1 cellular context compared by ENCODE assay signal in the genomic region with DNA sequence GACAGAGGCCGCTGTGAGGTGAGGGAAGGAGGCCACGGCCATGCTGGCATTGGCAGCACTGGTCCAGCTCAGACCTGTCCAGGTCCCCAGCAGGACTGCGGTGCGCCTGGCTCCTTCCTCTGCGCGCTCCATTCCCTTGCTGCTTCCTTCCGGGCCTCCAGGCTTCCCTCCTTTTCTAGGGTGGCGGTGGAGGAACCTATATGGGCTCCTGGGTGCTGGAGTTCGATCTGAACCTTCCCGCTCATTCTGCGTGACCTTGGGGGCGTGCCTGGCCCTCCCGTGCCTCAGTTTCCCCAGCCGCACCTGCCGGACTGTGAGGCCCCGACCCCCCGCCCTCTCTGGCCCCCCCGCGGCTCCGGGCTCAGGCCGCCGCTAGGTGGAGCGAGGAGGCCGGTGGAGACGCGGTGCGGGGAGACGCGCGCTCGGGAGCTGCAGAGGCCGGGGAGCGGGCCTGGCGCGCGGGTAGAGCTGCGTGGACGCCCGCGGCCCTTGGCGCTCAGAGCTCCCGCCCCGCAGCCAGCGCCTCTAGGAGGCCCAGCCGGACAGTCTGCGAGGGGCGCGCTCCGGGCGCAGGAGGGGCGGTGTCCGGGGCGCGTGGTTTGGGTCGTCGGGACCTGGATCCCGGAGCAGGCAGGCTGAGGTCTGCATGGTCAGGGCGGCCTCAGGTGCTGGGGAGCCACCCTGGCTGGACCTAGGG.
TF ChIP-seq lines count a peak whose summit lies in the region.

No MANE protein-coding gene starts in this region.

TF ChIP-seq in HepG2, 621 proteins besides CTCF, POLR2A, EP300 and RAD21 (continued from another document and continues in another):
- TF ChIP-seq, protein P1, sequence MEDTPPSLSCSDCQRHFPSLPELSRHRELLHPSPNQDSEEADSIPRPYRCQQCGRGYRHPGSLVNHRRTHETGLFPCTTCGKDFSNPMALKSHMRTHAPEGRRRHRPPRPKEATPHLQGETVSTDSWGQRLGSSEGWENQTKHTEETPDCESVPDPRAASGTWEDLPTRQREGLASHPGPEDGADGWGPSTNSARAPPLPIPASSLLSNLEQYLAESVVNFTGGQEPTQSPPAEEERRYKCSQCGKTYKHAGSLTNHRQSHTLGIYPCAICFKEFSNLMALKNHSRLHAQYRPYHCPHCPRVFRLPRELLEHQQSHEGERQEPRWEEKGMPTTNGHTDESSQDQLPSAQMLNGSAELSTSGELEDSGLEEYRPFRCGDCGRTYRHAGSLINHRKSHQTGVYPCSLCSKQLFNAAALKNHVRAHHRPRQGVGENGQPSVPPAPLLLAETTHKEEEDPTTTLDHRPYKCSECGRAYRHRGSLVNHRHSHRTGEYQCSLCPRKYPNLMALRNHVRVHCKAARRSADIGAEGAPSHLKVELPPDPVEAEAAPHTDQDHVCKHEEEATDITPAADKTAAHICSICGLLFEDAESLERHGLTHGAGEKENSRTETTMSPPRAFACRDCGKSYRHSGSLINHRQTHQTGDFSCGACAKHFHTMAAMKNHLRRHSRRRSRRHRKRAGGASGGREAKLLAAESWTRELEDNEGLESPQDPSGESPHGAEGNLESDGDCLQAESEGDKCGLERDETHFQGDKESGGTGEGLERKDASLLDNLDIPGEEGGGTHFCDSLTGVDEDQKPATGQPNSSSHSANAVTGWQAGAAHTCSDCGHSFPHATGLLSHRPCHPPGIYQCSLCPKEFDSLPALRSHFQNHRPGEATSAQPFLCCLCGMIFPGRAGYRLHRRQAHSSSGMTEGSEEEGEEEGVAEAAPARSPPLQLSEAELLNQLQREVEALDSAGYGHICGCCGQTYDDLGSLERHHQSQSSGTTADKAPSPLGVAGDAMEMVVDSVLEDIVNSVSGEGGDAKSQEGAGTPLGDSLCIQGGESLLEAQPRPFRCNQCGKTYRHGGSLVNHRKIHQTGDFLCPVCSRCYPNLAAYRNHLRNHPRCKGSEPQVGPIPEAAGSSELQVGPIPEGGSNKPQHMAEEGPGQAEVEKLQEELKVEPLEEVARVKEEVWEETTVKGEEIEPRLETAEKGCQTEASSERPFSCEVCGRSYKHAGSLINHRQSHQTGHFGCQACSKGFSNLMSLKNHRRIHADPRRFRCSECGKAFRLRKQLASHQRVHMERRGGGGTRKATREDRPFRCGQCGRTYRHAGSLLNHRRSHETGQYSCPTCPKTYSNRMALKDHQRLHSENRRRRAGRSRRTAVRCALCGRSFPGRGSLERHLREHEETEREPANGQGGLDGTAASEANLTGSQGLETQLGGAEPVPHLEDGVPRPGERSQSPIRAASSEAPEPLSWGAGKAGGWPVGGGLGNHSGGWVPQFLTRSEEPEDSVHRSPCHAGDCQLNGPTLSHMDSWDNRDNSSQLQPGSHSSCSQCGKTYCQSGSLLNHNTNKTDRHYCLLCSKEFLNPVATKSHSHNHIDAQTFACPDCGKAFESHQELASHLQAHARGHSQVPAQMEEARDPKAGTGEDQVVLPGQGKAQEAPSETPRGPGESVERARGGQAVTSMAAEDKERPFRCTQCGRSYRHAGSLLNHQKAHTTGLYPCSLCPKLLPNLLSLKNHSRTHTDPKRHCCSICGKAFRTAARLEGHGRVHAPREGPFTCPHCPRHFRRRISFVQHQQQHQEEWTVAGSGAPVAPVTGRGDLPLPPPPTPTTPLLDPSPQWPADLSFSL (CRISPR knock-in tag; IDR thresholded peaks at IDR 0.05) = no peak
- TF ChIP-seq TBX3 (IDR thresholded peaks at IDR 0.05; ENCODE audit: borderline replicate concordance) = no peak
- no peak for TF ChIP-seq PAF1 (CRISPR knock-in tag; IDR thresholded peaks at IDR 0.05)
- TF ChIP-seq CREB1 (IDR thresholded peaks at IDR 0.05) = no peak
- no peak for TF ChIP-seq CREB1 (CRISPR knock-in tag; IDR thresholded peaks at IDR 0.05)
- TF ChIP-seq, protein P2, sequence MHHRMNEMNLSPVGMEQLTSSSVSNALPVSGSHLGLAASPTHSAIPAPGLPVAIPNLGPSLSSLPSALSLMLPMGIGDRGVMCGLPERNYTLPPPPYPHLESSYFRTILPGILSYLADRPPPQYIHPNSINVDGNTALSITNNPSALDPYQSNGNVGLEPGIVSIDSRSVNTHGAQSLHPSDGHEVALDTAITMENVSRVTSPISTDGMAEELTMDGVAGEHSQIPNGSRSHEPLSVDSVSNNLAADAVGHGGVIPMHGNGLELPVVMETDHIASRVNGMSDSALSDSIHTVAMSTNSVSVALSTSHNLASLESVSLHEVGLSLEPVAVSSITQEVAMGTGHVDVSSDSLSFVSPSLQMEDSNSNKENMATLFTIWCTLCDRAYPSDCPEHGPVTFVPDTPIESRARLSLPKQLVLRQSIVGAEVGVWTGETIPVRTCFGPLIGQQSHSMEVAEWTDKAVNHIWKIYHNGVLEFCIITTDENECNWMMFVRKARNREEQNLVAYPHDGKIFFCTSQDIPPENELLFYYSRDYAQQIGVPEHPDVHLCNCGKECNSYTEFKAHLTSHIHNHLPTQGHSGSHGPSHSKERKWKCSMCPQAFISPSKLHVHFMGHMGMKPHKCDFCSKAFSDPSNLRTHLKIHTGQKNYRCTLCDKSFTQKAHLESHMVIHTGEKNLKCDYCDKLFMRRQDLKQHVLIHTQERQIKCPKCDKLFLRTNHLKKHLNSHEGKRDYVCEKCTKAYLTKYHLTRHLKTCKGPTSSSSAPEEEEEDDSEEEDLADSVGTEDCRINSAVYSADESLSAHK (CRISPR knock-in tag; IDR thresholded peaks at IDR 0.05; ENCODE audit: borderline replicate concordance) = no peak
- no peak for TF ChIP-seq ZNF337 (CRISPR knock-in tag; IDR thresholded peaks at IDR 0.05; ENCODE audit: borderline replicate concordance, low read depth)
- no peak for TF ChIP-seq MED13 (CRISPR knock-in tag; IDR thresholded peaks at IDR 0.05)
- TF ChIP-seq ZNF224 (CRISPR knock-in tag; IDR thresholded peaks at IDR 0.05) = no peak
- TF ChIP-seq, protein P3, sequence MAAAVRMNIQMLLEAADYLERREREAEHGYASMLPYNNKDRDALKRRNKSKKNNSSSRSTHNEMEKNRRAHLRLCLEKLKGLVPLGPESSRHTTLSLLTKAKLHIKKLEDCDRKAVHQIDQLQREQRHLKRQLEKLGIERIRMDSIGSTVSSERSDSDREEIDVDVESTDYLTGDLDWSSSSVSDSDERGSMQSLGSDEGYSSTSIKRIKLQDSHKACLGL (CRISPR knock-in tag; IDR thresholded peaks at IDR 0.05) = no peak
- TF ChIP-seq ZNF234 (CRISPR knock-in tag; conservative IDR thresholded peaks at IDR 0.05) = no peak
- TF ChIP-seq, protein P4, sequence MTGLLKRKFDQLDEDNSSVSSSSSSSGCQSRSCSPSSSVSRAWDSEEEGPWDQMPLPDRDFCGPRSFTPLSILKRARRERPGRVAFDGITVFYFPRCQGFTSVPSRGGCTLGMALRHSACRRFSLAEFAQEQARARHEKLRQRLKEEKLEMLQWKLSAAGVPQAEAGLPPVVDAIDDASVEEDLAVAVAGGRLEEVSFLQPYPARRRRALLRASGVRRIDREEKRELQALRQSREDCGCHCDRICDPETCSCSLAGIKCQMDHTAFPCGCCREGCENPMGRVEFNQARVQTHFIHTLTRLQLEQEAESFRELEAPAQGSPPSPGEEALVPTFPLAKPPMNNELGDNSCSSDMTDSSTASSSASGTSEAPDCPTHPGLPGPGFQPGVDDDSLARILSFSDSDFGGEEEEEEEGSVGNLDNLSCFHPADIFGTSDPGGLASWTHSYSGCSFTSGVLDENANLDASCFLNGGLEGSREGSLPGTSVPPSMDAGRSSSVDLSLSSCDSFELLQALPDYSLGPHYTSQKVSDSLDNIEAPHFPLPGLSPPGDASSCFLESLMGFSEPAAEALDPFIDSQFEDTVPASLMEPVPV (CRISPR knock-in tag; IDR thresholded peaks at IDR 0.05) = peak; percentile 69
- TF ChIP-seq, protein P5, sequence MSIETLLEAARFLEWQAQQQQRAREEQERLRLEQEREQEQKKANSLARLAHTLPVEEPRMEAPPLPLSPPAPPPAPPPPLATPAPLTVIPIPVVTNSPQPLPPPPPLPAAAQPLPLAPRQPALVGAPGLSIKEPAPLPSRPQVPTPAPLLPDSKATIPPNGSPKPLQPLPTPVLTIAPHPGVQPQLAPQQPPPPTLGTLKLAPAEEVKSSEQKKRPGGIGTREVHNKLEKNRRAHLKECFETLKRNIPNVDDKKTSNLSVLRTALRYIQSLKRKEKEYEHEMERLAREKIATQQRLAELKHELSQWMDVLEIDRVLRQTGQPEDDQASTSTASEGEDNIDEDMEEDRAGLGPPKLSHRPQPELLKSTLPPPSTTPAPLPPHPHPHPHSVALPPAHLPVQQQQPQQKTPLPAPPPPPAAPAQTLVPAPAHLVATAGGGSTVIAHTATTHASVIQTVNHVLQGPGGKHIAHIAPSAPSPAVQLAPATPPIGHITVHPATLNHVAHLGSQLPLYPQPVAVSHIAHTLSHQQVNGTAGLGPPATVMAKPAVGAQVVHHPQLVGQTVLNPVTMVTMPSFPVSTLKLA (IDR thresholded peaks at IDR 0.05) = no peak
- peak; percentile 42; the same call in 1 of the 2 replicates for TF ChIP-seq REPIN1 (CRISPR knock-in tag; IDR thresholded peaks at IDR 0.05; ENCODE audit: borderline replicate concordance, low read depth)
- no peak for TF ChIP-seq SIX1 (CRISPR knock-in tag; IDR thresholded peaks at IDR 0.05; ENCODE audit: borderline replicate concordance)
- TF ChIP-seq ZNF7 (CRISPR knock-in tag; IDR thresholded peaks at IDR 0.05) = no peak
- no peak for TF ChIP-seq CBX1 (IDR thresholded peaks at IDR 0.05; ENCODE audit: low read depth)
- TF ChIP-seq NCOR1 (IDR thresholded peaks at IDR 0.05; ENCODE audit: borderline replicate concordance, low read length) = no peak
- no peak for TF ChIP-seq TCF7 (IDR thresholded peaks at IDR 0.05; ENCODE audit: low read depth)
- TF ChIP-seq ZNF891 (CRISPR knock-in tag; IDR thresholded peaks at IDR 0.05) = no peak; the same call in 1 of the 2 replicates
- peak; percentile 62; the same call in 1 of the 2 replicates for TF ChIP-seq SAFB2 (CRISPR knock-in tag; IDR thresholded peaks at IDR 0.05; ENCODE audit: borderline replicate concordance, low read depth)
- TF ChIP-seq AGO1 (IDR thresholded peaks at IDR 0.05; ENCODE audit: low read depth, low read length, poor library complexity, severe bottlenecking) = no peak
- TF ChIP-seq MED1 (CRISPR knock-in tag; IDR thresholded peaks at IDR 0.05) = no peak
- TF ChIP-seq, protein P6, sequence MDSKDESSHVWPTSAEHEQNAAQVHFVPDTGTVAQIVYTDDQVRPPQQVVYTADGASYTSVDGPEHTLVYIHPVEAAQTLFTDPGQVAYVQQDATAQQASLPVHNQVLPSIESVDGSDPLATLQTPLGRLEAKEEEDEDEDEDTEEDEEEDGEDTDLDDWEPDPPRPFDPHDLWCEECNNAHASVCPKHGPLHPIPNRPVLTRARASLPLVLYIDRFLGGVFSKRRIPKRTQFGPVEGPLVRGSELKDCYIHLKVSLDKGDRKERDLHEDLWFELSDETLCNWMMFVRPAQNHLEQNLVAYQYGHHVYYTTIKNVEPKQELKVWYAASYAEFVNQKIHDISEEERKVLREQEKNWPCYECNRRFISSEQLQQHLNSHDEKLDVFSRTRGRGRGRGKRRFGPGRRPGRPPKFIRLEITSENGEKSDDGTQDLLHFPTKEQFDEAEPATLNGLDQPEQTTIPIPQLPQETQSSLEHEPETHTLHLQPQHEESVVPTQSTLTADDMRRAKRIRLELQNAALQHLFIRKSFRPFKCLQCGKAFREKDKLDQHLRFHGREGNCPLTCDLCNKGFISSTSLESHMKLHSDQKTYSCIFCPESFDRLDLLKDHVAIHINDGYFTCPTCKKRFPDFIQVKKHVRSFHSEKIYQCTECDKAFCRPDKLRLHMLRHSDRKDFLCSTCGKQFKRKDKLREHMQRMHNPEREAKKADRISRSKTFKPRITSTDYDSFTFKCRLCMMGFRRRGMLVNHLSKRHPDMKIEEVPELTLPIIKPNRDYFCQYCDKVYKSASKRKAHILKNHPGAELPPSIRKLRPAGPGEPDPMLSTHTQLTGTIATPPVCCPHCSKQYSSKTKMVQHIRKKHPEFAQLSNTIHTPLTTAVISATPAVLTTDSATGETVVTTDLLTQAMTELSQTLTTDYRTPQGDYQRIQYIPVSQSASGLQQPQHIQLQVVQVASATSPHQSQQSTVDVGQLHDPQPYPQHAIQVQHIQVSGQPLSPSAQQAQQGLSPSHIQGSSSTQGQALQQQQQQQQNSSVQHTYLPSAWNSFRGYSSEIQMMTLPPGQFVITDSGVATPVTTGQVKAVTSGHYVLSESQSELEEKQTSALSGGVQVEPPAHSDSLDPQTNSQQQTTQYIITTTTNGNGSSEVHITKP (CRISPR knock-in tag; IDR thresholded peaks at IDR 0.05; ENCODE audit: low read depth) = no peak
- no peak for TF ChIP-seq ESRRA (CRISPR knock-in tag; IDR thresholded peaks at IDR 0.05; ENCODE audit: low read depth)
- TF ChIP-seq CC2D1A (CRISPR knock-in tag; IDR thresholded peaks at IDR 0.05) = no peak
- TF ChIP-seq MTA1 (CRISPR knock-in tag; IDR thresholded peaks at IDR 0.05; ENCODE audit: borderline replicate concordance) = peak; percentile 68; the same call in 1 of the 2 replicates
- no peak for TF ChIP-seq ZNF792 (CRISPR knock-in tag; IDR thresholded peaks at IDR 0.05)
- TF ChIP-seq ZNF746 (CRISPR knock-in tag; IDR thresholded peaks at IDR 0.05) = no peak
- TF ChIP-seq MBD4 (IDR thresholded peaks at IDR 0.05; ENCODE audit: borderline replicate concordance, low read length) = no peak
- TF ChIP-seq IRX3 (CRISPR knock-in tag; IDR thresholded peaks at IDR 0.05; ENCODE audit: borderline replicate concordance, low read depth) = no peak
- TF ChIP-seq, protein P7, sequence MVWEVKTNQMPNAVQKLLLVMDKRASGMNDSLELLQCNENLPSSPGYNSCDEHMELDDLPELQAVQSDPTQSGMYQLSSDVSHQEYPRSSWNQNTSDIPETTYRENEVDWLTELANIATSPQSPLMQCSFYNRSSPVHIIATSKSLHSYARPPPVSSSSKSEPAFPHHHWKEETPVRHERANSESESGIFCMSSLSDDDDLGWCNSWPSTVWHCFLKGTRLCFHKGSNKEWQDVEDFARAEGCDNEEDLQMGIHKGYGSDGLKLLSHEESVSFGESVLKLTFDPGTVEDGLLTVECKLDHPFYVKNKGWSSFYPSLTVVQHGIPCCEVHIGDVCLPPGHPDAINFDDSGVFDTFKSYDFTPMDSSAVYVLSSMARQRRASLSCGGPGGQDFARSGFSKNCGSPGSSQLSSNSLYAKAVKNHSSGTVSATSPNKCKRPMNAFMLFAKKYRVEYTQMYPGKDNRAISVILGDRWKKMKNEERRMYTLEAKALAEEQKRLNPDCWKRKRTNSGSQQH (CRISPR knock-in tag; IDR thresholded peaks at IDR 0.05; ENCODE audit: low read depth) = no peak
- TF ChIP-seq, protein P8, sequence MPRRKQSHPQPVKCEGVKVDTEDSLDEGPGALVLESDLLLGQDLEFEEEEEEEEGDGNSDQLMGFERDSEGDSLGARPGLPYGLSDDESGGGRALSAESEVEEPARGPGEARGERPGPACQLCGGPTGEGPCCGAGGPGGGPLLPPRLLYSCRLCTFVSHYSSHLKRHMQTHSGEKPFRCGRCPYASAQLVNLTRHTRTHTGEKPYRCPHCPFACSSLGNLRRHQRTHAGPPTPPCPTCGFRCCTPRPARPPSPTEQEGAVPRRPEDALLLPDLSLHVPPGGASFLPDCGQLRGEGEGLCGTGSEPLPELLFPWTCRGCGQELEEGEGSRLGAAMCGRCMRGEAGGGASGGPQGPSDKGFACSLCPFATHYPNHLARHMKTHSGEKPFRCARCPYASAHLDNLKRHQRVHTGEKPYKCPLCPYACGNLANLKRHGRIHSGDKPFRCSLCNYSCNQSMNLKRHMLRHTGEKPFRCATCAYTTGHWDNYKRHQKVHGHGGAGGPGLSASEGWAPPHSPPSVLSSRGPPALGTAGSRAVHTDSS (CRISPR knock-in tag; conservative IDR thresholded peaks at IDR 0.05) = no peak
- TF ChIP-seq SP5 (CRISPR knock-in tag; IDR thresholded peaks at IDR 0.05; ENCODE audit: borderline replicate concordance, low read depth) = peak; percentile 56; the same call in 1 of the 2 replicates
- no peak for TF ChIP-seq HOXA9 (CRISPR knock-in tag; IDR thresholded peaks at IDR 0.05; ENCODE audit: borderline replicate concordance)
- TF ChIP-seq SAP130 (CRISPR knock-in tag; IDR thresholded peaks at IDR 0.05; ENCODE audit: low read depth) = peak; percentile 33; the same call in 1 of the 2 replicates
